ENCODE assay signal across 8 cellular contexts in the genomic region with DNA sequence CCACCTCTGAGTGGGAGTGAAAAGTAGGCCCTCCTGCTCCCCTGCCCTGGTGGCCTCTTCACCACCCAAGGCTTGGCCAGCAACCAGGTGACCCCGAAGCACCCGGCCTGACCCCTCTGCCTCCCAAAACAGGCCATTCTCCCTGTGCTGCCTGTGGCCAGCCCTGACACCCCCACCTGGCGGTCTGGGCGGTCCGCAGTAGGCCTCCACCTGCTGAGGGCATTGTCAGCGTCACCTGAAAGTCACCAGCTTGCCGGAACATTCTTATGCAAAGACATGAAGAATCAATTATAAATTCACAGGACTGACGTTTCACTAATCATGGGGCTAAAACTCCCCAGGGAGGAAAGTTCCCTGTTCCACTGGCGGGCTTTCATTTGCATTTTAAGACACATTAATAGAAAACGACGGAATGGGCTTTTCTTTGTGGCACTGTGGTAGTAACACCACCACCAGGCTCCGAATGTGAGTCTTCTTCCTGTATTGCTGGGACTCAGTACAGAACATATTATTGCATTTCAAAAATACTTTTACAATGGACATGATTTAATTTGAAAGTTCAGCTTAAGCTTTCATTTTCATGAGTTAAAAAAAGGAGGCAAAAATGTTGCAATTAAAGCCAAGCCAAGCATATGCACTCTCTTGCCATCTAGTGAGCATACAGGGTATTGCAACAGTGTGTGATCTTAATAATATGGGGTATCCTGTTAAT. TPM values are rescaled to one million over a fixed set of nuclear protein-coding genes. Genes with fewer than 3 reads are reported as not detected.
A peak's percentile ranks its signal among the peaks of the same experiment; 100 is the strongest.
DNase-seq lines count a peak whose midpoint lies in the region; ATAC-seq and TF ChIP-seq lines count a peak whose summit lies in the region.

No MANE protein-coding gene starts in this region.

- intact Hi-C loops in thyroid gland (cut with DNase I), result loop anchor here (5.0 to 10.0 kb wide), 2 partner anchors 40 to 277 kb away; no protein-coding TSS in a partner anchor

- peak; percentile 24 to 42 for DNase-seq in stimulated activated CD4-positive, alpha-beta T cell treated with anti-CD3 and anti-CD28 coated beads, Interleukin-2, amount 100 ng/mL, for 48 hours
- no peak for DNase-seq in stimulated activated CD4-positive, alpha-beta T cell treated with anti-CD3 and anti-CD28 coated beads, Interleukin-4, amount 100 ng/mL, for 4 hours
- DNase-seq in OCI-M1 (lab: John Stamatoyannopoulos, UW) (peak; percentile 79), chondrocyte (ENCODE audit: low spot score) (peak; percentile 79), thyroid gland (no peak)

- H3K9me3 ChIP-seq in liver (ENCODE audit: control insufficient read depth in 4 of 4, low read length in 3 of 4) (no peaks in the 10 kb centered on the region), thyroid gland (no peaks in the 10 kb centered on the region)

- ATAC-seq in GM21526 (IDR thresholded peaks at IDR 0.05; ENCODE audit: low FRiP score, unreplicated experiment) (peak; percentile 61), HG03575 (IDR thresholded peaks at IDR 0.05; ENCODE audit: extremely low read depth, insufficient number of reproducible peaks, low FRiP score, unreplicated experiment) (peak; percentile 48)

- H3K36me3 ChIP-seq in liver (ENCODE audit: control insufficient read depth in 4 of 4, insufficient read depth in 3 of 4, low read depth in 1 of 4, low read length in 3 of 4) (peaks cover 6 to 28% (median 22%) of the 10 kb centered on the region in 4 donors), thyroid gland (peaks cover 23 to 29% of the 10 kb centered on the region in 2 donors)

- no peak overlapping the region for H3K4me3 Mint-ChIP-seq in chondrocyte (ENCODE audit: unreplicated experiment)

- no peak overlapping the region for H3K9ac ChIP-seq in liver (ENCODE audit: low read depth in 1 of 2, low read length in 2 of 2)

- H3K27me3 Mint-ChIP-seq in chondrocyte (ENCODE audit: low read depth), result no peaks in the 10 kb centered on the region

- no peaks in the 10 kb centered on the region for H3K9me3 Mint-ChIP-seq in chondrocyte (ENCODE audit: low read depth)

- TF ChIP-seq CTCF in chondrocyte (IDR thresholded peaks at IDR 0.05) (peak; percentile 91), liver (IDR thresholded peaks at IDR 0.05; ENCODE audit: low read depth, low read length, missing input control) (peak; percentile 91), thyroid gland (IDR thresholded peaks at IDR 0.05) (peak; percentile 79 to 97 (median 92))

- peaks cover 0 to 13% (median 8%) of the 10 kb centered on the region in 4 donors for H3K4me1 ChIP-seq in liver (ENCODE audit: control insufficient read depth in 4 of 4, insufficient read depth in 4 of 4, low read length in 3 of 4)
- H3K4me1 ChIP-seq in thyroid gland, result peaks cover 30 to 41% of the 10 kb centered on the region in 2 donors

- peak overlapping the region; percentile 59 for H3K27ac Mint-ChIP-seq in chondrocyte (ENCODE audit: unreplicated experiment)

- peak; percentile 85 to 89 for TF ChIP-seq RAD21 in liver (IDR thresholded peaks at IDR 0.05)

- 77% methylated on average over 12 of the region's 12 CpGs for WGBS in liver
- WGBS in thyroid gland, 2 donors, result 68 to 79% methylated on average over 7 to 12 of the region's 12 CpGs

- H3K27ac ChIP-seq in liver (ENCODE audit: low read depth in 1 of 2, low read length in 2 of 2), result no peak overlapping the region
- H3K27ac ChIP-seq in thyroid gland, result peak overlapping the region; percentile 29 to 88 (median 86)

- H3K4me1 Mint-ChIP-seq in chondrocyte (ENCODE audit: low read depth), result peaks cover 24% of the 10 kb centered on the region

- TF ChIP-seq POLR2A in thyroid gland (IDR thresholded peaks at IDR 0.05), result no peak

- H3K27me3 ChIP-seq in liver (ENCODE audit: control insufficient read depth in 4 of 4, insufficient read depth in 4 of 4, low read length in 3 of 4) (no peaks in the 10 kb centered on the region), thyroid gland (no peaks in the 10 kb centered on the region)

- no peak overlapping the region for H3K4me3 ChIP-seq in liver (ENCODE audit: low read depth in 1 of 3, low read length in 3 of 3)
- H3K4me3 ChIP-seq in thyroid gland (replicated peaks in 1 of 3), result no peak overlapping the region

- H3K36me3 Mint-ChIP-seq in chondrocyte (ENCODE audit: low read depth), result peaks cover 5% of the 10 kb centered on the region

TF ChIP-seq in liver, 16 proteins besides CTCF, POLR2A, EP300 and RAD21:
- no peak for TF ChIP-seq YY1 (IDR thresholded peaks at IDR 0.05)
- no peak for TF ChIP-seq FOXA2 (IDR thresholded peaks at IDR 0.05)
- TF ChIP-seq NR2F2 (IDR thresholded peaks at IDR 0.05), result no peak
- TF ChIP-seq, protein P1, sequence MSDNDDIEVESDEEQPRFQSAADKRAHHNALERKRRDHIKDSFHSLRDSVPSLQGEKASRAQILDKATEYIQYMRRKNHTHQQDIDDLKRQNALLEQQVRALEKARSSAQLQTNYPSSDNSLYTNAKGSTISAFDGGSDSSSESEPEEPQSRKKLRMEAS (IDR thresholded peaks at IDR 0.05), result no peak
- TF ChIP-seq ATF3 (IDR thresholded peaks at IDR 0.05), result no peak
- TF ChIP-seq, protein P2, sequence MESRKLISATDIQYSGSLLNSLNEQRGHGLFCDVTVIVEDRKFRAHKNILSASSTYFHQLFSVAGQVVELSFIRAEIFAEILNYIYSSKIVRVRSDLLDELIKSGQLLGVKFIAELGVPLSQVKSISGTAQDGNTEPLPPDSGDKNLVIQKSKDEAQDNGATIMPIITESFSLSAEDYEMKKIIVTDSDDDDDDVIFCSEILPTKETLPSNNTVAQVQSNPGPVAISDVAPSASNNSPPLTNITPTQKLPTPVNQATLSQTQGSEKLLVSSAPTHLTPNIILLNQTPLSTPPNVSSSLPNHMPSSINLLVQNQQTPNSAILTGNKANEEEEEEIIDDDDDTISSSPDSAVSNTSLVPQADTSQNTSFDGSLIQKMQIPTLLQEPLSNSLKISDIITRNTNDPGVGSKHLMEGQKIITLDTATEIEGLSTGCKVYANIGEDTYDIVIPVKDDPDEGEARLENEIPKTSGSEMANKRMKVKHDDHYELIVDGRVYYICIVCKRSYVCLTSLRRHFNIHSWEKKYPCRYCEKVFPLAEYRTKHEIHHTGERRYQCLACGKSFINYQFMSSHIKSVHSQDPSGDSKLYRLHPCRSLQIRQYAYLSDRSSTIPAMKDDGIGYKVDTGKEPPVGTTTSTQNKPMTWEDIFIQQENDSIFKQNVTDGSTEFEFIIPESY (IDR thresholded peaks at IDR 0.05), result no peak
- TF ChIP-seq SP1 (IDR thresholded peaks at IDR 0.05), result no peak
- no peak for TF ChIP-seq REST (IDR thresholded peaks at IDR 0.05)
- TF ChIP-seq RXRA (IDR thresholded peaks at IDR 0.05), result no peak
- no peak for TF ChIP-seq GABPA (IDR thresholded peaks at IDR 0.05 in 1 of 2, conservative IDR thresholded peaks at IDR 0.05 in 1 of 2)
- no peak for TF ChIP-seq JUND (IDR thresholded peaks at IDR 0.05)
TF ChIP-seq in liver: peak in this region for 0.

RNA-seq across cellular contexts. Expression of gene ADI1, which starts 57.4 kb away (rescaled TPM):
- total RNA-seq in chondrocyte (38.0 to 51.2 TPM (median 41.8 TPM) in 3 replicates), liver (100 to 1,000 TPM in 1 of 2 donors, 10 to 100 TPM in 1; 56.2 to 154 TPM), thyroid gland (10 to 100 TPM; 35.9 to 65.1 (median 59.2) TPM)
- polyA plus RNA-seq in liver, result 100 to 1,000 TPM; 163 to 660 TPM

Comparison
In these comparisons a context has a peak if more than half of its experiments do, and no peak if none do; other contexts are left out.
1. DNase-seq: peak in stimulated activated CD4-positive, alpha-beta T cell treated with anti-CD3 and anti-CD28 coated beads, Interleukin-2, amount 100 ng/mL, for 48 hours (2 of 2), OCI-M1 (single experiment) and chondrocyte (single experiment); none in stimulated activated CD4-positive, alpha-beta T cell treated with anti-CD3 and anti-CD28 coated beads, Interleukin-4, amount 100 ng/mL, for 4 hours (0 of 2) and thyroid gland (0 of 2).
2. H3K27ac ChIP-seq: peak in thyroid gland (3 of 3); none in liver (0 of 2).
3. Peak in every context shown above with its lines, with median percentiles within 50 percentile points of each other: CTCF ChIP-seq.